Comparison of ENCODE assay signal across 9 cellular contexts in genomic region chr7:13981070-13981469, GRCh38. TPM values are rescaled to one million over a fixed set of nuclear protein-coding genes. Genes with fewer than 3 reads are reported as not detected.
DNase-seq lines count a peak whose midpoint lies in the region; ATAC-seq and TF ChIP-seq lines count a peak whose summit lies in the region.
"Had no signal": no experiment of that assay in that cellular context is flagged by ENCODE, and none has a peak within 500 bp of the region (broad histone marks: within the 10 kb centered on the region; RNA-seq: fewer than 3 reads in every experiment).

No MANE protein-coding gene starts in this region.

- no peak overlapping the region for H4K91ac ChIP-seq in mesenchymal stem cell (ENCODE audit: low read length)

- no peak overlapping the region for H3K18ac ChIP-seq in mesenchymal stem cell (ENCODE audit: low read depth in 1 of 2, low read length in 2 of 2)

- in situ Hi-C loops in GM13976 (cut with MboI; ENCODE audit: low sequenced_read_pairs, unreplicated experiment): no loop called here

- H2AK5ac ChIP-seq in mesenchymal stem cell (ENCODE audit: low read length, severe bottlenecking): no peak overlapping the region

- WGBS in mesenchymal stem cell: 1% methylated on average over 2 of the region's 3 CpGs

- no peak overlapping the region for H3K14ac ChIP-seq in mesenchymal stem cell (ENCODE audit: low read length in 2 of 2)

- H3K27ac ChIP-seq in mesenchymal stem cell (ENCODE audit: low read length, poor library complexity, severe bottlenecking): peak overlapping the region; percentile 82
- H3K27ac ChIP-seq: Peyer's patch had no signal

- TF ChIP-seq CTCF in AG10803 (conservative IDR thresholded peaks at IDR 0.05; ENCODE audit: low read length) (no peak), choroid plexus epithelial cell (conservative IDR thresholded peaks at IDR 0.05; ENCODE audit: low read depth, low read length) (no peak), GM13976 (IDR thresholded peaks at IDR 0.05; ENCODE audit: borderline replicate concordance, control extremely low read depth, extremely low read depth, insufficient read depth, missing control alignments) (no peak)

- H2BK120ac ChIP-seq in mesenchymal stem cell (ENCODE audit: low read depth, low read length): no peak overlapping the region

- H3K23ac ChIP-seq in mesenchymal stem cell (ENCODE audit: low read length in 2 of 2): no peak overlapping the region

- no peak overlapping the region for H2BK15ac ChIP-seq in mesenchymal stem cell (ENCODE audit: low read depth, poor library complexity, severe bottlenecking)

- peak overlapping the region; percentile 92 for H3K9ac ChIP-seq in mesenchymal stem cell (ENCODE audit: low read length)

- H3K4me3 ChIP-seq in AG10803 (ENCODE audit: low read length) (no peak overlapping the region), choroid plexus epithelial cell (ENCODE audit: low read depth, low read length) (no peak overlapping the region), mesenchymal stem cell (ENCODE audit: insufficient read depth in 1 of 2, low read depth in 1 of 2, low read length in 2 of 2) (peak overlapping the region in 1 of 2 experiments; percentile 63)

- peak overlapping the region; percentile 29 for H3K4me2 ChIP-seq in mesenchymal stem cell (ENCODE audit: low read length, poor library complexity, severe bottlenecking)

- no peaks in the 10 kb centered on the region for H3K9me3 ChIP-seq in mesenchymal stem cell (ENCODE audit: control insufficient read depth, low read length)
- H3K9me3 ChIP-seq: Peyer's patch had no signal

- no peak overlapping the region for H2BK5ac ChIP-seq in mesenchymal stem cell (ENCODE audit: low read depth, low read length, poor library complexity, severe bottlenecking)

- DNase-seq in AG10803 (ENCODE audit: low read depth) (peak; percentile 97), NCI-H2081 (lab: John Stamatoyannopoulos, UW) (peak; percentile 39 to 83), choroid plexus epithelial cell (ENCODE audit: low read depth) (peak; percentile 99), mesenchymal stem cell (peak; percentile 97), GM13976 (ENCODE audit: low spot score) (no peak)

- H2AFZ ChIP-seq in mesenchymal stem cell (ENCODE audit: low read depth, low read length): no peak overlapping the region

- ATAC-seq in HG03432 (IDR thresholded peaks at IDR 0.05; ENCODE audit: unreplicated experiment): no peak
- no peak for ATAC-seq in HG02759 (IDR thresholded peaks at IDR 0.05; ENCODE audit: unreplicated experiment)
- no peak for ATAC-seq in GM18520 (IDR thresholded peaks at IDR 0.05; ENCODE audit: unreplicated experiment)

- peaks cover 5% of the 10 kb centered on the region for H3K79me1 ChIP-seq in mesenchymal stem cell (replicated peaks; ENCODE audit: low read length, poor library complexity, severe bottlenecking)

- no peaks in the 10 kb centered on the region for H3K4me1 ChIP-seq in mesenchymal stem cell (ENCODE audit: control insufficient read depth, insufficient read depth, low read depth, low read length)

- H3K36me3 ChIP-seq in mesenchymal stem cell (ENCODE audit: control insufficient read depth in 1 of 2, insufficient read depth in 2 of 2, low read depth in 1 of 2, low read length in 2 of 2): peaks cover 0 to 14% of the 10 kb centered on the region in 2 experiments
- H3K36me3 ChIP-seq: Peyer's patch had no signal

- H3K27me3 ChIP-seq in mesenchymal stem cell (ENCODE audit: control insufficient read depth in 1 of 2, insufficient read depth in 1 of 2, low read length in 2 of 2): no peaks in the 10 kb centered on the region
- H3K27me3 ChIP-seq: Peyer's patch had no signal

- H3K4ac ChIP-seq in mesenchymal stem cell (ENCODE audit: low read depth in 1 of 2, low read length in 2 of 2): no peak overlapping the region

- no peak overlapping the region for H4K8ac ChIP-seq in mesenchymal stem cell (ENCODE audit: low read length)

- H2BK12ac ChIP-seq in mesenchymal stem cell (ENCODE audit: low read length in 2 of 2): no peak overlapping the region

RNA-seq across cellular contexts. Expression of gene ETV1, which starts 8.4 kb away (rescaled TPM):
- 47.3 TPM for polyA plus RNA-seq in mesenchymal stem cell (2013, experiment 1 of 2)
- polyA plus RNA-seq in mesenchymal stem cell (2013, experiment 2 of 2): 49.7 TPM
